Comparison of ENCODE assay signal across 7 cellular contexts in genomic region chr21:17461014-17461413, GRCh38. TPM values are rescaled to one million over a fixed set of nuclear protein-coding genes. Genes with fewer than 3 reads are reported as not detected.
DNase-seq lines count a peak whose midpoint lies in the region; FAIRE-seq and TF ChIP-seq lines count a peak whose summit lies in the region.

No MANE protein-coding gene starts in this region.

- TF ChIP-seq CTCF in testis (IDR thresholded peaks at IDR 0.05) = no peak

- H3K9me3 ChIP-seq in testis = no peaks in the 10 kb centered on the region

- WGBS in testis, 2 donors = 34 to 38% methylated on average over 3 of the region's 3 CpGs

- H3K27ac ChIP-seq in caudate nucleus (ENCODE audit: low read depth, low read length) = peak overlapping the region; percentile 24
- peak overlapping the region in 1 of 2 donors; percentile 33 for H3K27ac ChIP-seq in testis

- no peaks in the 10 kb centered on the region for H3K36me3 ChIP-seq in testis (ENCODE audit: low read depth, missing control alignments)

- intact Hi-C loops in testis (cut with DNase I; ENCODE audit: low total_unique reads) = no loop called here

- DNase-seq in LHCN-M2 (ENCODE audit: low read depth) (peak; percentile 22), caudate nucleus (lab: John Stamatoyannopoulos, UW) (peak in 9 of 61 donors; percentile 4 to 66 (median 18)), testis (peak; percentile 40), cerebellum (ENCODE audit: low spot score) (no peak), NCI-H2081 treated with DMSO at 0.1 percent for 48 hours (lab: John Stamatoyannopoulos, UW) (no peak), HPDE6-E6E7 (ENCODE audit: extremely low spot score) (no peak)

- peak; percentile 64 for FAIRE-seq in islet of Langerhans (lab: Jason Lieb, UNC)

- no peaks in the 10 kb centered on the region for H3K27me3 ChIP-seq in testis

- no peak for TF ChIP-seq POLR2A in testis (IDR thresholded peaks at IDR 0.05)

- no peaks in the 10 kb centered on the region for H3K4me1 ChIP-seq in testis

- H3K4me3 ChIP-seq in testis = no peak overlapping the region

RNA-seq across cellular contexts. Expression of gene CXADR, which starts 51.8 kb away (rescaled TPM):
- total RNA-seq in LHCN-M2 (2014; rRNA removed) (not detected in 2 replicates), testis (10 to 100 TPM; 65.4 to 87.0 TPM), cerebellum (139 TPM)
- polyA plus RNA-seq in LHCN-M2 (2012) = not detected
- 17.6 TPM for polyA plus RNA-seq in testis (ENCODE audit: insufficient read depth, low read depth, low replicate concordance)

Comparison
In these comparisons a context has a peak if more than half of its experiments do, and no peak if none do; other contexts are left out.
1. DNase-seq: peak in LHCN-M2 (single experiment) and testis (single experiment); none in cerebellum (single experiment), NCI-H2081 treated with DMSO at 0.1 percent for 48 hours (single experiment) and HPDE6-E6E7 (single experiment).
2. RNA of gene CXADR, which starts 51.8 kb away (total RNA-seq): 139 TPM in cerebellum (single experiment) and 65.4 to 87.0 TPM in testis; not detected in LHCN-M2; every median in the first group is over 10 times any median in the second.